ENCODE assay signal across 8 cellular contexts in genomic region chr13:26698392-26699196, GRCh38.
DNase-seq lines count a peak whose midpoint lies in the region; ATAC-seq and TF ChIP-seq lines count a peak whose summit lies in the region.

No MANE protein-coding gene starts in this region.

- TF ChIP-seq CTCF in epithelial cell of esophagus (IDR thresholded peaks at IDR 0.05; ENCODE audit: insufficient read depth, low read depth, low read length, missing control alignments), result peak; percentile 94

- DNase-seq in GM04503 (ENCODE audit: low read depth) (peak; percentile 37), HS-5 (ENCODE audit: low read depth) (peak; percentile 29), NOMO-1 treated with dmso at 0.1 percent for 144 hours (lab: John Stamatoyannopoulos, UW; ENCODE audit: unreplicated experiment) (peak; percentile 49), epithelial cell of esophagus (ENCODE audit: low read depth) (peak; percentile 83), myocyte (ENCODE audit: low read depth) (peak; percentile 84)
- peak; percentile 24 for DNase-seq in activated CD8-positive, alpha-beta memory T cell treated with anti-CD3 and anti-CD28 coated beads, Interleukin-2, amount 50 U/mL, for 1 hour (ENCODE audit: extremely low read depth)
- DNase-seq in stimulated activated CD8-positive, alpha-beta memory T cell treated with anti-CD3 and anti-CD28 coated beads, Interleukin-4, amount 100 ng/mL, for 48 hours, result peak; percentile 91

- no peak overlapping the region for H3K4me3 ChIP-seq in epithelial cell of esophagus (ENCODE audit: low read length)

- ATAC-seq in HG02623 (IDR thresholded peaks at IDR 0.05; ENCODE audit: unreplicated experiment), result no peak

Comparison
In these comparisons a context has a peak if more than half of its experiments do, and no peak if none do; other contexts are left out.
1. DNase-seq: peak in every context shown above with its lines; median percentile 91 in stimulated activated CD8-positive, alpha-beta memory T cell treated with anti-CD3 and anti-CD28 coated beads, Interleukin-4, amount 100 ng/mL, for 48 hours; 84 in myocyte; 83 in epithelial cell of esophagus; 49 in NOMO-1 treated with dmso at 0.1 percent for 144 hours; 37 in GM04503; 29 in HS-5; 24 in activated CD8-positive, alpha-beta memory T cell treated with anti-CD3 and anti-CD28 coated beads, Interleukin-2, amount 50 U/mL, for 1 hour.